Comparison of ENCODE assay signal across 2 cellular contexts in the genomic region with DNA sequence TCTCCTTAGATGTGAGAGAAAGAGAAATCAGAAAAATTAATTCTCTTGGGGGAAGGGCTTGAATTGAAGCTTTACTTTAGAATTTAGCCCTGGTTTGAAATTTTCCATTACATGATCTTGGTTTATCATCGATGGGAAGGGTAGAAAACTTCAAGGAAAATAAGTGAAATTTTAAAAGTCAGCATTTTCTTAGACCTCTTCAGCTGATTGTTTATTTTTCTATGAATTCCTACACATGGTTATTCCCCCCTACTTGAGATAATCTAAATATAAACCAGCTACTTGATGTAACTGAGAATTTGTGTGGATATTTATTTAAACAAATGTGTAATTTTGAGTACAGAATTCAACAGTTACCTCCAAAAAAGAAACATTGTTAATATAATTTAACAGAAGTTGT.
TF ChIP-seq lines count a peak whose summit lies in the region.

No MANE protein-coding gene starts in this region.

TF ChIP-seq in HepG2, 621 proteins besides CTCF, POLR2A, EP300 and RAD21:
- peak; percentile 58 to 76 for TF ChIP-seq MAFK (conservative IDR thresholded peaks at IDR 0.05 in 1 of 2, IDR thresholded peaks at IDR 0.05 in 1 of 2; ENCODE audit: low read length in 2 of 2)
- TF ChIP-seq MAFF (IDR thresholded peaks at IDR 0.05; ENCODE audit: low read depth, low read length): peak; percentile 65
- no peak for TF ChIP-seq ZNF589 (CRISPR knock-in tag; conservative IDR thresholded peaks at IDR 0.05)
- no peak for TF ChIP-seq XRCC5 (optimal IDR thresholded peaks at IDR 0.05; ENCODE audit: low read length)
- TF ChIP-seq RBAK (CRISPR knock-in tag; IDR thresholded peaks at IDR 0.05): no peak
- TF ChIP-seq NR2F2 (IDR thresholded peaks at IDR 0.05; ENCODE audit: borderline replicate concordance, low read depth): no peak
- TF ChIP-seq, protein P1, sequence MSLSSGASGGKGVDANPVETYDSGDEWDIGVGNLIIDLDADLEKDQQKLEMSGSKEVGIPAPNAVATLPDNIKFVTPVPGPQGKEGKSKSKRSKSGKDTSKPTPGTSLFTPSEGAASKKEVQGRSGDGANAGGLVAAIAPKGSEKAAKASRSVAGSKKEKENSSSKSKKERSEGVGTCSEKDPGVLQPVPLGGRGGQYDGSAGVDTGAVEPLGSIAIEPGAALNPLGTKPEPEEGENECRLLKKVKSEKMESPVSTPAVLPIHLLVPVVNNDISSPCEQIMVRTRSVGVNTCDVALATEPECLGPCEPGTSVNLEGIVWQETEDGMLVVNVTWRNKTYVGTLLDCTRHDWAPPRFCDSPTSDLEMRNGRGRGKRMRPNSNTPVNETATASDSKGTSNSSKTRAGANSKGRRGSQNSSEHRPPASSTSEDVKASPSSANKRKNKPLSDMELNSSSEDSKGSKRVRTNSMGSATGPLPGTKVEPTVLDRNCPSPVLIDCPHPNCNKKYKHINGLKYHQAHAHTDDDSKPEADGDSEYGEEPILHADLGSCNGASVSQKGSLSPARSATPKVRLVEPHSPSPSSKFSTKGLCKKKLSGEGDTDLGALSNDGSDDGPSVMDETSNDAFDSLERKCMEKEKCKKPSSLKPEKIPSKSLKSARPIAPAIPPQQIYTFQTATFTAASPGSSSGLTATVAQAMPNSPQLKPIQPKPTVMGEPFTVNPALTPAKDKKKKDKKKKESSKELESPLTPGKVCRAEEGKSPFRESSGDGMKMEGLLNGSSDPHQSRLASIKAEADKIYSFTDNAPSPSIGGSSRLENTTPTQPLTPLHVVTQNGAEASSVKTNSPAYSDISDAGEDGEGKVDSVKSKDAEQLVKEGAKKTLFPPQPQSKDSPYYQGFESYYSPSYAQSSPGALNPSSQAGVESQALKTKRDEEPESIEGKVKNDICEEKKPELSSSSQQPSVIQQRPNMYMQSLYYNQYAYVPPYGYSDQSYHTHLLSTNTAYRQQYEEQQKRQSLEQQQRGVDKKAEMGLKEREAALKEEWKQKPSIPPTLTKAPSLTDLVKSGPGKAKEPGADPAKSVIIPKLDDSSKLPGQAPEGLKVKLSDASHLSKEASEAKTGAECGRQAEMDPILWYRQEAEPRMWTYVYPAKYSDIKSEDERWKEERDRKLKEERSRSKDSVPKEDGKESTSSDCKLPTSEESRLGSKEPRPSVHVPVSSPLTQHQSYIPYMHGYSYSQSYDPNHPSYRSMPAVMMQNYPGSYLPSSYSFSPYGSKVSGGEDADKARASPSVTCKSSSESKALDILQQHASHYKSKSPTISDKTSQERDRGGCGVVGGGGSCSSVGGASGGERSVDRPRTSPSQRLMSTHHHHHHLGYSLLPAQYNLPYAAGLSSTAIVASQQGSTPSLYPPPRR (CRISPR knock-in tag; IDR thresholded peaks at IDR 0.05; ENCODE audit: borderline replicate concordance): no peak
- TF ChIP-seq, protein P2, sequence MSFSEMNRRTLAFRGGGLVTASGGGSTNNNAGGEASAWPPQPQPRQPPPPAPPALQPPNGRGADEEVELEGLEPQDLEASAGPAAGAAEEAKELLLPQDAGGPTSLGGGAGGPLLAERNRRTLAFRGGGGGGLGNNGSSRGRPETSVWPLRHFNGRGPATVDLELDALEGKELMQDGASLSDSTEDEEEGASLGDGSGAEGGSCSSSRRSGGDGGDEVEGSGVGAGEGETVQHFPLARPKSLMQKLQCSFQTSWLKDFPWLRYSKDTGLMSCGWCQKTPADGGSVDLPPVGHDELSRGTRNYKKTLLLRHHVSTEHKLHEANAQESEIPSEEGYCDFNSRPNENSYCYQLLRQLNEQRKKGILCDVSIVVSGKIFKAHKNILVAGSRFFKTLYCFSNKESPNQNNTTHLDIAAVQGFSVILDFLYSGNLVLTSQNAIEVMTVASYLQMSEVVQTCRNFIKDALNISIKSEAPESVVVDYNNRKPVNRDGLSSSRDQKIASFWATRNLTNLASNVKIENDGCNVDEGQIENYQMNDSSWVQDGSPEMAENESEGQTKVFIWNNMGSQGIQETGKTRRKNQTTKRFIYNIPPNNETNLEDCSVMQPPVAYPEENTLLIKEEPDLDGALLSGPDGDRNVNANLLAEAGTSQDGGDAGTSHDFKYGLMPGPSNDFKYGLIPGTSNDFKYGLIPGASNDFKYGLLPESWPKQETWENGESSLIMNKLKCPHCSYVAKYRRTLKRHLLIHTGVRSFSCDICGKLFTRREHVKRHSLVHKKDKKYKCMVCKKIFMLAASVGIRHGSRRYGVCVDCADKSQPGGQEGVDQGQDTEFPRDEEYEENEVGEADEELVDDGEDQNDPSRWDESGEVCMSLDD (CRISPR knock-in tag; IDR thresholded peaks at IDR 0.05; ENCODE audit: borderline replicate concordance): no peak
- TF ChIP-seq, protein P3, sequence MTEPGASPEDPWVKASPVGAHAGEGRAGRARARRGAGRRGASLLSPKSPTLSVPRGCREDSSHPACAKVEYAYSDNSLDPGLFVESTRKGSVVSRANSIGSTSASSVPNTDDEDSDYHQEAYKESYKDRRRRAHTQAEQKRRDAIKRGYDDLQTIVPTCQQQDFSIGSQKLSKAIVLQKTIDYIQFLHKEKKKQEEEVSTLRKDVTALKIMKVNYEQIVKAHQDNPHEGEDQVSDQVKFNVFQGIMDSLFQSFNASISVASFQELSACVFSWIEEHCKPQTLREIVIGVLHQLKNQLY (CRISPR knock-in tag; IDR thresholded peaks at IDR 0.05): no peak

TF ChIP-seq in IMR-90, 13 proteins besides CTCF, POLR2A, EP300 and RAD21:
- TF ChIP-seq, protein P4, sequence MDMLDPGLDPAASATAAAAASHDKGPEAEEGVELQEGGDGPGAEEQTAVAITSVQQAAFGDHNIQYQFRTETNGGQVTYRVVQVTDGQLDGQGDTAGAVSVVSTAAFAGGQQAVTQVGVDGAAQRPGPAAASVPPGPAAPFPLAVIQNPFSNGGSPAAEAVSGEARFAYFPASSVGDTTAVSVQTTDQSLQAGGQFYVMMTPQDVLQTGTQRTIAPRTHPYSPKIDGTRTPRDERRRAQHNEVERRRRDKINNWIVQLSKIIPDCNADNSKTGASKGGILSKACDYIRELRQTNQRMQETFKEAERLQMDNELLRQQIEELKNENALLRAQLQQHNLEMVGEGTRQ (IDR thresholded peaks at IDR 0.05; ENCODE audit: low read depth, low read length): no peak
- peak; percentile 83 for TF ChIP-seq MAFK (IDR thresholded peaks at IDR 0.05; ENCODE audit: low read depth, low read length)
